In genomic region chr12:57754411-57755193, GRCh38 we compare ENCODE assay signal across 1 cellular context.
TF ChIP-seq lines count a peak whose summit lies in the region.

Gene MARCHF9 (plus strand): TSS chr12:57755103. CDS start chr12:57755529, 426 bp downstream.

TF ChIP-seq in HepG2, 621 proteins besides CTCF, POLR2A, EP300 and RAD21 (continued from another document):
- TF ChIP-seq TFDP1 (CRISPR knock-in tag; IDR thresholded peaks at IDR 0.05; ENCODE audit: borderline replicate concordance), result peak; percentile 17; the same call in 1 of the 2 replicates
- TF ChIP-seq NONO (IDR thresholded peaks at IDR 0.05), result no peak
- TF ChIP-seq NONO (CRISPR knock-in tag; conservative IDR thresholded peaks at IDR 0.05), result peak; percentile 45
- TF ChIP-seq ZNF800 (CRISPR knock-in tag; IDR thresholded peaks at IDR 0.05), result no peak
- 0 out of 2 replicates have a peak, but pooled peaks have one; percentile 32 for TF ChIP-seq MEIS1 (CRISPR knock-in tag; IDR thresholded peaks at IDR 0.05; ENCODE audit: borderline replicate concordance)
- TF ChIP-seq PHF21A (CRISPR knock-in tag; IDR thresholded peaks at IDR 0.05), result no peak
- peak; percentile 39; the same call in 1 of the 2 replicates for TF ChIP-seq ZNF276 (CRISPR knock-in tag; IDR thresholded peaks at IDR 0.05; ENCODE audit: low read depth)
- TF ChIP-seq DNMT3B (CRISPR knock-in tag; conservative IDR thresholded peaks at IDR 0.05), result no peak
- no peak for TF ChIP-seq NFYC (CRISPR knock-in tag; IDR thresholded peaks at IDR 0.05)
- peak; percentile 51; the same call in 1 of the 2 replicates for TF ChIP-seq SALL1 (CRISPR knock-in tag; IDR thresholded peaks at IDR 0.05)
- TF ChIP-seq ESRRA (CRISPR knock-in tag; IDR thresholded peaks at IDR 0.05; ENCODE audit: low read depth), result no peak
- no peak for TF ChIP-seq ZNF672 (CRISPR knock-in tag; IDR thresholded peaks at IDR 0.05)
- peak; percentile 93; the same call in 1 of the 2 replicates for TF ChIP-seq ZSCAN25 (CRISPR knock-in tag; IDR thresholded peaks at IDR 0.05)
- 0 out of 2 replicates have a peak, but pooled peaks have one; percentile 34 for TF ChIP-seq BCL3 (CRISPR knock-in tag; IDR thresholded peaks at IDR 0.05)
- TF ChIP-seq ZNF775 (CRISPR knock-in tag; IDR thresholded peaks at IDR 0.05; ENCODE audit: borderline replicate concordance), result no peak
- peak; percentile 94 for TF ChIP-seq AKAP8 (CRISPR knock-in tag; IDR thresholded peaks at IDR 0.05)
- TF ChIP-seq ZNF776 (CRISPR knock-in tag; IDR thresholded peaks at IDR 0.05), result 0 out of 2 replicates have a peak, but pooled peaks have one; percentile 14
- TF ChIP-seq HNRNPL (IDR thresholded peaks at IDR 0.05; ENCODE audit: low read depth, low read length), result no peak
- TF ChIP-seq ONECUT2 (CRISPR knock-in tag; IDR thresholded peaks at IDR 0.05), result no peak
- peak; percentile 54 for TF ChIP-seq ZNF652 (CRISPR knock-in tag; IDR thresholded peaks at IDR 0.05; ENCODE audit: borderline replicate concordance, low read depth)
- no peak for TF ChIP-seq HINFP (CRISPR knock-in tag; IDR thresholded peaks at IDR 0.05; ENCODE audit: low read depth)
- TF ChIP-seq REL (CRISPR knock-in tag; conservative IDR thresholded peaks at IDR 0.05), result no peak
- TF ChIP-seq SETDB1 (CRISPR knock-in tag; IDR thresholded peaks at IDR 0.05; ENCODE audit: borderline replicate concordance), result no peak
- TF ChIP-seq ZFP82 (CRISPR knock-in tag; IDR thresholded peaks at IDR 0.05; ENCODE audit: borderline replicate concordance), result no peak
- TF ChIP-seq EED (CRISPR knock-in tag; IDR thresholded peaks at IDR 0.05), result no peak
- no peak for TF ChIP-seq DNMT1 (CRISPR knock-in tag; IDR thresholded peaks at IDR 0.05)
- no peak for TF ChIP-seq ZNF17 (CRISPR knock-in tag; IDR thresholded peaks at IDR 0.05)
- no peak for TF ChIP-seq WIZ (CRISPR knock-in tag; IDR thresholded peaks at IDR 0.05)
- TF ChIP-seq ZNF33B (CRISPR knock-in tag; IDR thresholded peaks at IDR 0.05), result no peak
- TF ChIP-seq ZNF574 (CRISPR knock-in tag; IDR thresholded peaks at IDR 0.05), result peak; percentile 64; the same call in 1 of the 2 replicates
- no peak for TF ChIP-seq KLF11 (CRISPR knock-in tag; IDR thresholded peaks at IDR 0.05)
- peak; percentile 68 for TF ChIP-seq SAP130 (CRISPR knock-in tag; IDR thresholded peaks at IDR 0.05; ENCODE audit: low read depth)
- peak; percentile 38; the same call in 1 of the 2 replicates for TF ChIP-seq ZNF687 (CRISPR knock-in tag; IDR thresholded peaks at IDR 0.05)
- TF ChIP-seq ZC3H13 (CRISPR knock-in tag; IDR thresholded peaks at IDR 0.05), result peak; percentile 76; the same call in 1 of the 2 replicates
- TF ChIP-seq NFE2L1 (CRISPR knock-in tag; IDR thresholded peaks at IDR 0.05; ENCODE audit: borderline replicate concordance), result no peak
TF ChIP-seq in HepG2: peak in this region for 40.
